Comparison of ENCODE assay signal across 15 cellular contexts in the genomic region with DNA sequence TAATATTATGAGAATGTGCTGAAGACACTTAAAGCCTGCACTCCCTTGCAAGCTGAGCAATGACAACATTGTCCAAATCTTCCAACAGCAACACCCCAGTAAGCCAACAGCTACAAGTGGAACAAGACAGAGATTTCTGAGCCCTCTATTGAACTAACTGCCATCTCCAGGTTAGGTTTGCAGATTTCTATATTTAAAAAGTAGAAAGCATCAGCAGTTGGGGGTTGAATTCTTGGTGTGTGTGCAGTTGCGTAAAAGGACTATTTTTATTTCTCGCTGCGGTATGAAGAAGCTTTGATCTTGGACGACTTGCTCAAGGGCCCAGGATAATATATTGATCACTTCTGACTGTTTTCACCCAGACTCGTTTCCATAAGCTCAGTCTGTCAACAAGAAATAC.
DNase-seq lines count a peak whose midpoint lies in the region; ATAC-seq and TF ChIP-seq lines count a peak whose summit lies in the region.
"Had no signal": no experiment of that assay in that cellular context is flagged by ENCODE, and none has a peak within 500 bp of the region (broad histone marks: within the 10 kb centered on the region; RNA-seq: fewer than 3 reads in every experiment).

No MANE protein-coding gene starts in this region.

- no peaks in the 10 kb centered on the region for H3K36me3 ChIP-seq in esophagus muscularis mucosa
- no peaks in the 10 kb centered on the region for H3K36me3 ChIP-seq in muscle layer of duodenum (ENCODE audit: control insufficient read depth in 1 of 2, insufficient read depth in 2 of 2, low read length in 2 of 2)
- no peaks in the 10 kb centered on the region for H3K36me3 ChIP-seq in thoracic aorta
- H3K36me3 ChIP-seq in effector memory CD4-positive, alpha-beta T cell (ENCODE audit: control insufficient read depth, insufficient read depth, low read length), result peaks cover 15% of the 10 kb centered on the region

- no peak for TF ChIP-seq CTCF in esophagus muscularis mucosa (IDR thresholded peaks at IDR 0.05)
- TF ChIP-seq CTCF in thoracic aorta (IDR thresholded peaks at IDR 0.05), result no peak

- H3K4me3 ChIP-seq in esophagus muscularis mucosa (no peak overlapping the region), muscle layer of duodenum (ENCODE audit: low read depth in 1 of 2, low read length in 2 of 2) (no peak overlapping the region), thoracic aorta (peak overlapping the region; percentile 25)
- no peak overlapping the region for H3K4me3 ChIP-seq in effector memory CD4-positive, alpha-beta T cell (ENCODE audit: insufficient read depth, low read depth, low read length, poor library complexity, severe bottlenecking)
- H3K4me3 ChIP-seq: GM12878 had no signal

- no peak for TF ChIP-seq EP300 in esophagus muscularis mucosa (IDR thresholded peaks at IDR 0.05)

- H3K27me3 ChIP-seq in esophagus muscularis mucosa, result no peaks in the 10 kb centered on the region
- H3K27me3 ChIP-seq in muscle layer of duodenum (ENCODE audit: low read depth, low read length), result no peaks in the 10 kb centered on the region
- H3K27me3 ChIP-seq in thoracic aorta (replicated peaks; ENCODE audit: insufficient read depth), result no peaks in the 10 kb centered on the region
- no peaks in the 10 kb centered on the region for H3K27me3 ChIP-seq in effector memory CD4-positive, alpha-beta T cell (replicated peaks; ENCODE audit: control insufficient read depth, insufficient read depth, low read length, poor library complexity, severe bottlenecking)

- intact Hi-C loops in esophagus muscularis mucosa (cut with DNase I), result no loop called here

- WGBS in esophagus muscularis mucosa, result 36% methylated on average over 5 of the region's 5 CpGs

- TF ChIP-seq POLR2A in esophagus muscularis mucosa (IDR thresholded peaks at IDR 0.05; ENCODE audit: low read depth), result no peak

- H3K9me3 ChIP-seq in esophagus muscularis mucosa (no peaks in the 10 kb centered on the region), muscle layer of duodenum (ENCODE audit: control insufficient read depth in 1 of 2, low read length in 2 of 2) (no peaks in the 10 kb centered on the region), thoracic aorta (no peaks in the 10 kb centered on the region)
- H3K9me3 ChIP-seq in effector memory CD4-positive, alpha-beta T cell (ENCODE audit: control insufficient read depth, low read length), result no peaks in the 10 kb centered on the region

- DNase-seq in NOMO-1 (lab: John Stamatoyannopoulos, UW; ENCODE audit: unreplicated experiment in 2 of 2), result peak; percentile 83 to 90
- no peak for DNase-seq in esophagus muscularis mucosa (ENCODE audit: extremely low spot score)
- DNase-seq in thoracic aorta (ENCODE audit: low spot score), result no peak
- no peak for DNase-seq in effector memory CD4-positive, alpha-beta T cell
- no peak for DNase-seq in activated CD8-positive, alpha-beta memory T cell treated with anti-CD3 and anti-CD28 coated beads, Interleukin-2, amount 50 U/mL, for 48 hours
- DNase-seq: activated CD4-positive, alpha-beta T cell treated with anti-CD3 and anti-CD28 coated beads, Interleukin-2, amount 50 U/mL, for 1 hour; effector CD8-positive, alpha-beta T cell; NCI-H1436 treated with DMSO at 0.1 percent for 48 hours; NCI-H510A; stimulated activated CD4-positive, alpha-beta T cell treated with anti-CD3 and anti-CD28 coated beads, Interleukin-4, amount 100 ng/mL, for 24 hours; stimulated activated naive B cell treated with anti-CD40 and anti-IgM and Interleukin-4, amounts not matched to agents 10 μg/mL and 1 μg/mL and 100 μg/mL, for 72 hours had no signal

- ATAC-seq in thoracic aorta (ENCODE audit: insufficient number of reproducible peaks, low FRiP score, low read depth) (no peak), GM18867 (IDR thresholded peaks at IDR 0.05; ENCODE audit: unreplicated experiment) (no peak), HG02970 (IDR thresholded peaks at IDR 0.05; ENCODE audit: low FRiP score, unreplicated experiment) (no peak)
- ATAC-seq: GM12878; stimulated activated naive B cell treated with anti-CD40 and anti-IgM and Interleukin-4, amounts not matched to agents 10 μg/mL and 1 μg/mL and 100 μg/mL, for 72 hours had no signal

- H3K4me1 ChIP-seq in esophagus muscularis mucosa (peaks cover 66 to 90% (median 80%) of the 10 kb centered on the region in 4 donors), muscle layer of duodenum (ENCODE audit: control insufficient read depth in 1 of 2, insufficient read depth in 2 of 2, low read length in 2 of 2) (peaks cover 25 to 61% of the 10 kb centered on the region in 2 donors), thoracic aorta (ENCODE audit: control insufficient read depth in 1 of 2, low read depth in 2 of 2) (peaks cover 43 to 88% of the 10 kb centered on the region in 2 donors)
- H3K4me1 ChIP-seq in effector memory CD4-positive, alpha-beta T cell (ENCODE audit: control insufficient read depth, insufficient read depth, low read length, poor library complexity, severe bottlenecking), result no peaks in the 10 kb centered on the region

- H3K27ac ChIP-seq in esophagus muscularis mucosa (replicated peaks in 1 of 4) (peak overlapping the region; percentile 73 to 83 (median 79)), muscle layer of duodenum (ENCODE audit: low read length) (peak overlapping the region; percentile 82), thoracic aorta (peak overlapping the region; percentile 70 to 81)
- no peak overlapping the region for H3K27ac ChIP-seq in effector memory CD4-positive, alpha-beta T cell (ENCODE audit: insufficient read depth, low read length, poor library complexity, severe bottlenecking)

Comparison
In these comparisons a context has a peak if more than half of its experiments do, and no peak if none do; other contexts are left out.
1. DNase-seq: peak in NOMO-1 (2 of 2); none in esophagus muscularis mucosa (single experiment), thoracic aorta (single experiment), effector memory CD4-positive, alpha-beta T cell (0 of 3) and activated CD8-positive, alpha-beta memory T cell treated with anti-CD3 and anti-CD28 coated beads, Interleukin-2, amount 50 U/mL, for 48 hours (single experiment).